8 cellular contexts compared by ENCODE assay signal in genomic region chr19:7069904-7070226, GRCh38. TPM values are rescaled to one million over a fixed set of nuclear protein-coding genes. Genes with fewer than 3 reads are reported as not detected.
DNase-seq lines count a peak whose midpoint lies in the region; ATAC-seq and TF ChIP-seq lines count a peak whose summit lies in the region.

No MANE protein-coding gene starts in this region.

- H3K27me3 ChIP-seq in DOHH2 (ENCODE audit: control insufficient read depth, low read length) = no peaks in the 10 kb centered on the region
- H3K27me3 ChIP-seq in breast epithelium = no peaks in the 10 kb centered on the region
- no peaks in the 10 kb centered on the region for H3K27me3 ChIP-seq in mesenchymal stem cell (ENCODE audit: control insufficient read depth in 1 of 2, insufficient read depth in 1 of 2, low read length in 2 of 2)
- H3K27me3 ChIP-seq in aorta (ENCODE audit: control insufficient read depth in 1 of 2, insufficient read depth in 2 of 2, low read length in 1 of 2) = no peaks in the 10 kb centered on the region

- no peaks in the 10 kb centered on the region for H3K9me2 ChIP-seq in DOHH2 (replicated peaks; ENCODE audit: control insufficient read depth, low read length)

- H2AK5ac ChIP-seq in mesenchymal stem cell (ENCODE audit: low read length, severe bottlenecking) = no peak overlapping the region

- peak overlapping the region; percentile 48 for H2BK15ac ChIP-seq in mesenchymal stem cell (ENCODE audit: low read depth, poor library complexity, severe bottlenecking)

- H3K4me3 ChIP-seq in DOHH2 (ENCODE audit: low read length) (peak overlapping the region; percentile 89), breast epithelium (peak overlapping the region; percentile 83 to 97 (median 89)), mesenchymal stem cell (ENCODE audit: insufficient read depth in 1 of 2, low read depth in 1 of 2, low read length in 2 of 2) (peak overlapping the region; percentile 90 to 95), aorta (ENCODE audit: low read length in 2 of 2) (peak overlapping the region; percentile 62 to 96)

- peaks cover 22% of the 10 kb centered on the region for H3K79me2 ChIP-seq in DOHH2 (ENCODE audit: control insufficient read depth, low read length)

- 0% methylated on average over 9 of the region's 12 CpGs for WGBS in mesenchymal stem cell
- WGBS in aorta, 2 donors = 0% methylated on average over 12 of the region's 12 CpGs

- H3K4ac ChIP-seq in mesenchymal stem cell (ENCODE audit: low read depth in 1 of 2, low read length in 2 of 2) = peak overlapping the region; percentile 64 to 83

- peaks cover 28% of the 10 kb centered on the region for H3K79me1 ChIP-seq in mesenchymal stem cell (replicated peaks; ENCODE audit: low read length, poor library complexity, severe bottlenecking)

- ATAC-seq in HG03457 (IDR thresholded peaks at IDR 0.05; ENCODE audit: unreplicated experiment) = peak; percentile 10
- ATAC-seq in aorta (ENCODE audit: low FRiP score) = peak; percentile 27
- no peak for ATAC-seq in HG03025 (IDR thresholded peaks at IDR 0.05; ENCODE audit: low FRiP score, unreplicated experiment)

- H2BK120ac ChIP-seq in mesenchymal stem cell (ENCODE audit: low read depth, low read length) = no peak overlapping the region

- H4K91ac ChIP-seq in mesenchymal stem cell (ENCODE audit: low read length) = peak overlapping the region; percentile 56

- intact Hi-C loops in breast epithelium (cut with DNase I; ENCODE audit: low total_unique reads) (no loop called here), aorta (cut with DNase I) (no loop called here)

- H3K4me1 ChIP-seq in DOHH2 (ENCODE audit: control insufficient read depth, low read length) = peaks cover 16% of the 10 kb centered on the region
- peaks cover 0 to 5% of the 10 kb centered on the region in 2 donors for H3K4me1 ChIP-seq in breast epithelium
- peaks cover 2% of the 10 kb centered on the region for H3K4me1 ChIP-seq in mesenchymal stem cell (ENCODE audit: control insufficient read depth, insufficient read depth, low read depth, low read length)
- no peaks in the 10 kb centered on the region for H3K4me1 ChIP-seq in aorta (ENCODE audit: control insufficient read depth in 1 of 2, insufficient read depth in 2 of 2, low read length in 2 of 2)

- no peak overlapping the region for H2BK5ac ChIP-seq in mesenchymal stem cell (ENCODE audit: low read depth, low read length, poor library complexity, severe bottlenecking)

- no peak overlapping the region for H3K23ac ChIP-seq in mesenchymal stem cell (ENCODE audit: low read length in 2 of 2)

- no peak for DNase-seq in breast epithelium (ENCODE audit: low spot score in 2 of 2)
- DNase-seq in mesenchymal stem cell = no peak
- DNase-seq in aorta = no peak
- no peak for DNase-seq in stimulated activated CD4-positive, alpha-beta T cell treated with anti-CD3 and anti-CD28 coated beads, Interleukin-4, amount 100 ng/mL, for 1 hour
- DNase-seq in NCI-H1417 treated with DMSO at 0.1 percent for 48 hours (lab: John Stamatoyannopoulos, UW) = no peak

- H3K9me3 ChIP-seq in DOHH2 (ENCODE audit: control insufficient read depth, insufficient read depth, low read length) = no peaks in the 10 kb centered on the region
- peaks cover 0 to 3% of the 10 kb centered on the region in 2 donors for H3K9me3 ChIP-seq in breast epithelium
- peaks cover 29% of the 10 kb centered on the region for H3K9me3 ChIP-seq in mesenchymal stem cell (ENCODE audit: control insufficient read depth, low read length)
- no peaks in the 10 kb centered on the region for H3K9me3 ChIP-seq in aorta (ENCODE audit: control insufficient read depth, low read length)

- no peak for TF ChIP-seq POLR2A in breast epithelium (IDR thresholded peaks at IDR 0.05)

- TF ChIP-seq CTCF in DOHH2 (IDR thresholded peaks at IDR 0.05; ENCODE audit: low read depth, low read length, poor library complexity, severe bottlenecking) (no peak), breast epithelium (IDR thresholded peaks at IDR 0.05) (no peak)

- peak overlapping the region; percentile 96 for H4K8ac ChIP-seq in mesenchymal stem cell (ENCODE audit: low read length)

- peak overlapping the region; percentile 62 for H2AFZ ChIP-seq in mesenchymal stem cell (ENCODE audit: low read depth, low read length)

- H4K20me1 ChIP-seq in DOHH2 (ENCODE audit: control insufficient read depth, insufficient read depth, low read depth, low read length) = no peaks in the 10 kb centered on the region

- H3K27ac ChIP-seq in DOHH2 (ENCODE audit: low read depth, low read length) (peak overlapping the region; percentile 74), breast epithelium (peak overlapping the region; percentile 82 to 87), mesenchymal stem cell (ENCODE audit: low read length, poor library complexity, severe bottlenecking) (peak overlapping the region; percentile 85), aorta (ENCODE audit: low read depth in 1 of 2, low read length in 2 of 2) (peak overlapping the region in 1 of 2 donors; percentile 4)

- H3K36me3 ChIP-seq in DOHH2 (ENCODE audit: control insufficient read depth, low read length) (peaks cover 45% of the 10 kb centered on the region), breast epithelium (peaks cover 19% of the 10 kb centered on the region), mesenchymal stem cell (ENCODE audit: control insufficient read depth in 1 of 2, insufficient read depth in 2 of 2, low read depth in 1 of 2, low read length in 2 of 2) (peaks cover 34 to 37% of the 10 kb centered on the region in 2 experiments), aorta (ENCODE audit: control insufficient read depth in 1 of 2, insufficient read depth in 2 of 2, low read length in 1 of 2) (peaks cover 0 to 4% of the 10 kb centered on the region in 2 donors)

- H3K4me2 ChIP-seq in DOHH2 (ENCODE audit: low read length) = peak overlapping the region; percentile 95
- H3K4me2 ChIP-seq in mesenchymal stem cell (ENCODE audit: low read length, poor library complexity, severe bottlenecking) = peak overlapping the region; percentile 73

- H3F3A ChIP-seq in DOHH2 (ENCODE audit: control insufficient read depth, insufficient read depth) = peaks cover 3% of the 10 kb centered on the region; the same call in 1 of the 2 replicates

- no peak overlapping the region for H2BK12ac ChIP-seq in mesenchymal stem cell (ENCODE audit: low read length in 2 of 2)

- H3K9ac ChIP-seq in mesenchymal stem cell (ENCODE audit: low read length) = peak overlapping the region; percentile 94

- H3K14ac ChIP-seq in mesenchymal stem cell (ENCODE audit: low read length in 2 of 2) = peak overlapping the region in 1 of 2 experiments; percentile 47

- peak overlapping the region; percentile 79 to 93 for H3K18ac ChIP-seq in mesenchymal stem cell (ENCODE audit: low read depth in 1 of 2, low read length in 2 of 2)

RNA-seq across cellular contexts. Expression of gene ZNF557, which starts 0.4 kb away (rescaled TPM):
- 10 to 100 TPM in 2 of 3 donors, 1 to 10 TPM in 1; 7.2 to 18.3 (median 12.8) TPM for total RNA-seq in breast epithelium
- polyA plus RNA-seq in mesenchymal stem cell (2013, experiment 1 of 2) = 4.2 TPM
- 3.7 TPM for polyA plus RNA-seq in mesenchymal stem cell (2013, experiment 2 of 2)
- total RNA-seq in aorta = 10 to 100 TPM; 10.6 to 11.5 TPM
- polyA plus RNA-seq in aorta = 1 to 10 TPM in 1 of 2 donors, under 1 TPM in 1; 0.63 to 2.4 TPM

RNA-seq across cellular contexts. Expression of gene MBD3L3, which starts 11.4 kb away (rescaled TPM):
- total RNA-seq in breast epithelium (not detected), aorta (not detected)
- polyA plus RNA-seq in mesenchymal stem cell (2013, experiment 1 of 2) = not detected
- not detected for polyA plus RNA-seq in mesenchymal stem cell (2013, experiment 2 of 2)
- not detected for polyA plus RNA-seq in aorta

RNA-seq across cellular contexts. Expression of gene MBD3L2, which starts 20.7 kb away (rescaled TPM):
- not detected for total RNA-seq in breast epithelium
- not detected for polyA plus RNA-seq in mesenchymal stem cell (2013, experiment 1 of 2)
- polyA plus RNA-seq in mesenchymal stem cell (2013, experiment 2 of 2) = not detected
- total RNA-seq in aorta = not detected
- polyA plus RNA-seq in aorta = not detected

RNA-seq across cellular contexts. Expression of gene MBD3L4, which starts 29.9 kb away (rescaled TPM):
- total RNA-seq in breast epithelium (not detected), aorta (not detected)
- not detected for polyA plus RNA-seq in mesenchymal stem cell (2013, experiment 1 of 2)
- not detected for polyA plus RNA-seq in mesenchymal stem cell (2013, experiment 2 of 2)
- not detected for polyA plus RNA-seq in aorta

RNA-seq across cellular contexts. Expression of gene MBD3L5, which starts 39.5 kb away (rescaled TPM):
- total RNA-seq in breast epithelium (not detected), aorta (not detected)
- polyA plus RNA-seq in mesenchymal stem cell (2013, experiment 1 of 2) = not detected
- polyA plus RNA-seq in mesenchymal stem cell (2013, experiment 2 of 2) = not detected
- not detected for polyA plus RNA-seq in aorta
